ENCODE assay signal across 1 cellular context in the genomic region with DNA sequence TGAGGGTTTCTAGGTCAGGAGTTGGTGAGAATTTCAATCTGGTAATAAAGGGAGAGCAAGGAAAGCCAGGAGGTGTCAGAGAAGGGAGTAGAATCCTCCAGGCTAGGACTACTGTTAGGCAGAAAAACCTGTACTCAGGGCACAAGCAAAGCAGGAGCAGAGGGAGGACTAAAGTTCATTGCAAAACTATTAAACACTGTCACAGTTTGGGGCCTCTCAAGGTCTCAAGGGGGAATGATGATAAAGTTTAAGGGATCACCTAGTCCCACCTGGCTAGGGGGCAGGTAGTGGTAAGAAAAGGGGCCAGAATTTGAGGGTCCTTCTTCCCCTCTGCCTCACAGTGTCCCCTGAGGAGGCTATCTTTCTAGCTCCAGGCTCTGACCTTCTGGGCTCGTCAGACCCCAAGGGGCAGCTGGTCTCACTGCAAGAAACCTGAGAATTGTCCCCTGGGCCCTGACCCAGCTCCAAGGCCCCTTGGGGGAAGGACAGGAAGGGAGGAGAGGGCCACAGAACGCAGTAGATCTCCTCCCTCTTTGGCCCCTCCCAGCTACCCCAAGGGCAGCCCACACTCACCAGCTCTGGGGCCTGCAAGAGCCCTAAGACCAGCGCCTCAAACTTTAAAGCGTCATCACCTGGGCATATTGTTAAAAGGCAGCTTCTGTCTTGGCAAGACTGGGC.
TF ChIP-seq lines count a peak whose summit lies in the region.

No MANE protein-coding gene starts in this region.

TF ChIP-seq in GM12878, 131 proteins besides CTCF, POLR2A, EP300 and RAD21 (continued from another document and continues in another):
- TF ChIP-seq, protein P1, sequence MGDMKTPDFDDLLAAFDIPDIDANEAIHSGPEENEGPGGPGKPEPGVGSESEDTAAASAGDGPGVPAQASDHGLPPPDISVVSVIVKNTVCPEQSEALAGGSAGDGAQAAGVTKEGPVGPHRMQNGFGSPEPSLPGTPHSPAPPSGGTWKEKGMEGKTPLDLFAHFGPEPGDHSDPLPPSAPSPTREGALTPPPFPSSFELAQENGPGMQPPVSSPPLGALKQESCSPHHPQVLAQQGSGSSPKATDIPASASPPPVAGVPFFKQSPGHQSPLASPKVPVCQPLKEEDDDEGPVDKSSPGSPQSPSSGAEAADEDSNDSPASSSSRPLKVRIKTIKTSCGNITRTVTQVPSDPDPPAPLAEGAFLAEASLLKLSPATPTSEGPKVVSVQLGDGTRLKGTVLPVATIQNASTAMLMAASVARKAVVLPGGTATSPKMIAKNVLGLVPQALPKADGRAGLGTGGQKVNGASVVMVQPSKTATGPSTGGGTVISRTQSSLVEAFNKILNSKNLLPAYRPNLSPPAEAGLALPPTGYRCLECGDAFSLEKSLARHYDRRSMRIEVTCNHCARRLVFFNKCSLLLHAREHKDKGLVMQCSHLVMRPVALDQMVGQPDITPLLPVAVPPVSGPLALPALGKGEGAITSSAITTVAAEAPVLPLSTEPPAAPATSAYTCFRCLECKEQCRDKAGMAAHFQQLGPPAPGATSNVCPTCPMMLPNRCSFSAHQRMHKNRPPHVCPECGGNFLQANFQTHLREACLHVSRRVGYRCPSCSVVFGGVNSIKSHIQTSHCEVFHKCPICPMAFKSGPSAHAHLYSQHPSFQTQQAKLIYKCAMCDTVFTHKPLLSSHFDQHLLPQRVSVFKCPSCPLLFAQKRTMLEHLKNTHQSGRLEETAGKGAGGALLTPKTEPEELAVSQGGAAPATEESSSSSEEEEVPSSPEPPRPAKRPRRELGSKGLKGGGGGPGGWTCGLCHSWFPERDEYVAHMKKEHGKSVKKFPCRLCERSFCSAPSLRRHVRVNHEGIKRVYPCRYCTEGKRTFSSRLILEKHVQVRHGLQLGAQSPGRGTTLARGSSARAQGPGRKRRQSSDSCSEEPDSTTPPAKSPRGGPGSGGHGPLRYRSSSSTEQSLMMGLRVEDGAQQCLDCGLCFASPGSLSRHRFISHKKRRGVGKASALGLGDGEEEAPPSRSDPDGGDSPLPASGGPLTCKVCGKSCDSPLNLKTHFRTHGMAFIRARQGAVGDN (IDR thresholded peaks at IDR 0.05) = peak; percentile 91
- no peak for TF ChIP-seq MYC (IDR thresholded peaks at IDR 0.05; ENCODE audit: insufficient read depth, insufficient read length, insufficient replicate concordance, low read length, severe bottlenecking)
- TF ChIP-seq NFIC (IDR thresholded peaks at IDR 0.05; ENCODE audit: low read depth, low read length) = no peak
- TF ChIP-seq IKZF2 (IDR thresholded peaks at IDR 0.05) = peak; percentile 51 to 69; a peak in 3 of 4 replicates
- TF ChIP-seq KAT2A (conservative IDR thresholded peaks at IDR 0.05; ENCODE audit: control insufficient read depth, low read depth, low read length) = no peak
- TF ChIP-seq YBX1 (IDR thresholded peaks at IDR 0.05) = no peak
- no peak for TF ChIP-seq SMC3 (IDR thresholded peaks at IDR 0.05; ENCODE audit: borderline replicate concordance, low read length)
- no peak for TF ChIP-seq LARP7 (IDR thresholded peaks at IDR 0.05)
- TF ChIP-seq NBN (IDR thresholded peaks at IDR 0.05) = no peak
- TF ChIP-seq HDAC2 (IDR thresholded peaks at IDR 0.05) = no peak
- TF ChIP-seq BRCA1 (IDR thresholded peaks at IDR 0.05; ENCODE audit: low read depth, low read length) = no peak
- TF ChIP-seq TARDBP (IDR thresholded peaks at IDR 0.05; ENCODE audit: borderline replicate concordance) = no peak
- TF ChIP-seq BHLHE40 (IDR thresholded peaks at IDR 0.05; ENCODE audit: borderline replicate concordance in 1 of 2, low read depth in 2 of 2, low read length in 1 of 2) = no peak
- TF ChIP-seq, protein P2, sequence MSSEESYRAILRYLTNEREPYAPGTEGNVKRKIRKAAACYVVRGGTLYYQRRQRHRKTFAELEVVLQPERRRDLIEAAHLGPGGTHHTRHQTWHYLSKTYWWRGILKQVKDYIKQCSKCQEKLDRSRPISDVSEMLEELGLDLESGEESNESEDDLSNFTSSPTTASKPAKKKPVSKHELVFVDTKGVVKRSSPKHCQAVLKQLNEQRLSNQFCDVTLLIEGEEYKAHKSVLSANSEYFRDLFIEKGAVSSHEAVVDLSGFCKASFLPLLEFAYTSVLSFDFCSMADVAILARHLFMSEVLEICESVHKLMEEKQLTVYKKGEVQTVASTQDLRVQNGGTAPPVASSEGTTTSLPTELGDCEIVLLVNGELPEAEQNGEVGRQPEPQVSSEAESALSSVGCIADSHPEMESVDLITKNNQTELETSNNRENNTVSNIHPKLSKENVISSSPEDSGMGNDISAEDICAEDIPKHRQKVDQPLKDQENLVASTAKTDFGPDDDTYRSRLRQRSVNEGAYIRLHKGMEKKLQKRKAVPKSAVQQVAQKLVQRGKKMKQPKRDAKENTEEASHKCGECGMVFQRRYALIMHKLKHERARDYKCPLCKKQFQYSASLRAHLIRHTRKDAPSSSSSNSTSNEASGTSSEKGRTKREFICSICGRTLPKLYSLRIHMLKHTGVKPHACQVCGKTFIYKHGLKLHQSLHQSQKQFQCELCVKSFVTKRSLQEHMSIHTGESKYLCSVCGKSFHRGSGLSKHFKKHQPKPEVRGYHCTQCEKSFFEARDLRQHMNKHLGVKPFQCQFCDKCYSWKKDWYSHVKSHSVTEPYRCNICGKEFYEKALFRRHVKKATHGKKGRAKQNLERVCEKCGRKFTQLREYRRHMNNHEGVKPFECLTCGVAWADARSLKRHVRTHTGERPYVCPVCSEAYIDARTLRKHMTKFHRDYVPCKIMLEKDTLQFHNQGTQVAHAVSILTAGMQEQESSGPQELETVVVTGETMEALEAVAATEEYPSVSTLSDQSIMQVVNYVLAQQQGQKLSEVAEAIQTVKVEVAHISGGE (CRISPR knock-in tag; IDR thresholded peaks at IDR 0.05) = no peak
- no peak for TF ChIP-seq ETV6 (conservative IDR thresholded peaks at IDR 0.05 in 1 of 2, IDR thresholded peaks at IDR 0.05 in 1 of 2; ENCODE audit: borderline replicate concordance in 1 of 2, low read depth in 1 of 2)
- peak; percentile 88 for TF ChIP-seq NR2F1 (conservative IDR thresholded peaks at IDR 0.05)
- TF ChIP-seq, protein P3, sequence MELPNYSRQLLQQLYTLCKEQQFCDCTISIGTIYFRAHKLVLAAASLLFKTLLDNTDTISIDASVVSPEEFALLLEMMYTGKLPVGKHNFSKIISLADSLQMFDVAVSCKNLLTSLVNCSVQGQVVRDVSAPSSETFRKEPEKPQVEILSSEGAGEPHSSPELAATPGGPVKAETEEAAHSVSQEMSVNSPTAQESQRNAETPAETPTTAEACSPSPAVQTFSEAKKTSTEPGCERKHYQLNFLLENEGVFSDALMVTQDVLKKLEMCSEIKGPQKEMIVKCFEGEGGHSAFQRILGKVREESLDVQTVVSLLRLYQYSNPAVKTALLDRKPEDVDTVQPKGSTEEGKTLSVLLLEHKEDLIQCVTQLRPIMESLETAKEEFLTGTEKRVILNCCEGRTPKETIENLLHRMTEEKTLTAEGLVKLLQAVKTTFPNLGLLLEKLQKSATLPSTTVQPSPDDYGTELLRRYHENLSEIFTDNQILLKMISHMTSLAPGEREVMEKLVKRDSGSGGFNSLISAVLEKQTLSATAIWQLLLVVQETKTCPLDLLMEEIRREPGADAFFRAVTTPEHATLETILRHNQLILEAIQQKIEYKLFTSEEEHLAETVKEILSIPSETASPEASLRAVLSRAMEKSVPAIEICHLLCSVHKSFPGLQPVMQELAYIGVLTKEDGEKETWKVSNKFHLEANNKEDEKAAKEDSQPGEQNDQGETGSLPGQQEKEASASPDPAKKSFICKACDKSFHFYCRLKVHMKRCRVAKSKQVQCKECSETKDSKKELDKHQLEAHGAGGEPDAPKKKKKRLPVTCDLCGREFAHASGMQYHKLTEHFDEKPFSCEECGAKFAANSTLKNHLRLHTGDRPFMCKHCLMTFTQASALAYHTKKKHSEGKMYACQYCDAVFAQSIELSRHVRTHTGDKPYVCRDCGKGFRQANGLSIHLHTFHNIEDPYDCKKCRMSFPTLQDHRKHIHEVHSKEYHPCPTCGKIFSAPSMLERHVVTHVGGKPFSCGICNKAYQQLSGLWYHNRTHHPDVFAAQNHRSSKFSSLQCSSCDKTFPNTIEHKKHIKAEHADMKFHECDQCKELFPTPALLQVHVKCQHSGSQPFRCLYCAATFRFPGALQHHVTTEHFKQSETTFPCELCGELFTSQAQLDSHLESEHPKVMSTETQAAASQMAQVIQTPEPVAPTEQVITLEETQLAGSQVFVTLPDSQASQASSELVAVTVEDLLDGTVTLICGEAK (IDR thresholded peaks at IDR 0.05; ENCODE audit: borderline replicate concordance) = no peak
- TF ChIP-seq ZBED1 (IDR thresholded peaks at IDR 0.05; ENCODE audit: borderline replicate concordance) = no peak
- TF ChIP-seq STAT3 (IDR thresholded peaks at IDR 0.05; ENCODE audit: low read depth, low read length) = no peak
- TF ChIP-seq GATAD2B (conservative IDR thresholded peaks at IDR 0.05; ENCODE audit: low read depth) = 0 out of 2 replicates have a peak, but pooled peaks have one; percentile 27
- no peak for TF ChIP-seq STAT1 (conservative IDR thresholded peaks at IDR 0.05)
- TF ChIP-seq RFX5 (IDR thresholded peaks at IDR 0.05; ENCODE audit: low read depth, low read length) = no peak
- TF ChIP-seq FOXK2 (IDR thresholded peaks at IDR 0.05) = no peak
- no peak for TF ChIP-seq ATF7 (IDR thresholded peaks at IDR 0.05; ENCODE audit: low read depth)
- TF ChIP-seq, protein P4, sequence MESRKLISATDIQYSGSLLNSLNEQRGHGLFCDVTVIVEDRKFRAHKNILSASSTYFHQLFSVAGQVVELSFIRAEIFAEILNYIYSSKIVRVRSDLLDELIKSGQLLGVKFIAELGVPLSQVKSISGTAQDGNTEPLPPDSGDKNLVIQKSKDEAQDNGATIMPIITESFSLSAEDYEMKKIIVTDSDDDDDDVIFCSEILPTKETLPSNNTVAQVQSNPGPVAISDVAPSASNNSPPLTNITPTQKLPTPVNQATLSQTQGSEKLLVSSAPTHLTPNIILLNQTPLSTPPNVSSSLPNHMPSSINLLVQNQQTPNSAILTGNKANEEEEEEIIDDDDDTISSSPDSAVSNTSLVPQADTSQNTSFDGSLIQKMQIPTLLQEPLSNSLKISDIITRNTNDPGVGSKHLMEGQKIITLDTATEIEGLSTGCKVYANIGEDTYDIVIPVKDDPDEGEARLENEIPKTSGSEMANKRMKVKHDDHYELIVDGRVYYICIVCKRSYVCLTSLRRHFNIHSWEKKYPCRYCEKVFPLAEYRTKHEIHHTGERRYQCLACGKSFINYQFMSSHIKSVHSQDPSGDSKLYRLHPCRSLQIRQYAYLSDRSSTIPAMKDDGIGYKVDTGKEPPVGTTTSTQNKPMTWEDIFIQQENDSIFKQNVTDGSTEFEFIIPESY (IDR thresholded peaks at IDR 0.05) = no peak
- TF ChIP-seq RB1 (IDR thresholded peaks at IDR 0.05; ENCODE audit: borderline replicate concordance) = 0 out of 2 replicates have a peak, but pooled peaks have one; percentile 11
- TF ChIP-seq, protein P5, sequence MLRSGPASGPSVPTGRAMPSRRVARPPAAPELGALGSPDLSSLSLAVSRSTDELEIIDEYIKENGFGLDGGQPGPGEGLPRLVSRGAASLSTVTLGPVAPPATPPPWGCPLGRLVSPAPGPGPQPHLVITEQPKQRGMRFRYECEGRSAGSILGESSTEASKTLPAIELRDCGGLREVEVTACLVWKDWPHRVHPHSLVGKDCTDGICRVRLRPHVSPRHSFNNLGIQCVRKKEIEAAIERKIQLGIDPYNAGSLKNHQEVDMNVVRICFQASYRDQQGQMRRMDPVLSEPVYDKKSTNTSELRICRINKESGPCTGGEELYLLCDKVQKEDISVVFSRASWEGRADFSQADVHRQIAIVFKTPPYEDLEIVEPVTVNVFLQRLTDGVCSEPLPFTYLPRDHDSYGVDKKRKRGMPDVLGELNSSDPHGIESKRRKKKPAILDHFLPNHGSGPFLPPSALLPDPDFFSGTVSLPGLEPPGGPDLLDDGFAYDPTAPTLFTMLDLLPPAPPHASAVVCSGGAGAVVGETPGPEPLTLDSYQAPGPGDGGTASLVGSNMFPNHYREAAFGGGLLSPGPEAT (IDR thresholded peaks at IDR 0.05; ENCODE audit: low read depth) = no peak
- TF ChIP-seq, protein P6, sequence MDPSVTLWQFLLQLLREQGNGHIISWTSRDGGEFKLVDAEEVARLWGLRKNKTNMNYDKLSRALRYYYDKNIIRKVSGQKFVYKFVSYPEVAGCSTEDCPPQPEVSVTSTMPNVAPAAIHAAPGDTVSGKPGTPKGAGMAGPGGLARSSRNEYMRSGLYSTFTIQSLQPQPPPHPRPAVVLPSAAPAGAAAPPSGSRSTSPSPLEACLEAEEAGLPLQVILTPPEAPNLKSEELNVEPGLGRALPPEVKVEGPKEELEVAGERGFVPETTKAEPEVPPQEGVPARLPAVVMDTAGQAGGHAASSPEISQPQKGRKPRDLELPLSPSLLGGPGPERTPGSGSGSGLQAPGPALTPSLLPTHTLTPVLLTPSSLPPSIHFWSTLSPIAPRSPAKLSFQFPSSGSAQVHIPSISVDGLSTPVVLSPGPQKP (IDR thresholded peaks at IDR 0.05; ENCODE audit: low read depth, low read length) = no peak
- TF ChIP-seq HDAC6 (IDR thresholded peaks at IDR 0.05; ENCODE audit: unreplicated experiment) = no peak
- TF ChIP-seq MEF2B (IDR thresholded peaks at IDR 0.05; ENCODE audit: partially characterized antibody, poor library complexity, severe bottlenecking) = peak; percentile 90
- no peak for TF ChIP-seq DPF2 (IDR thresholded peaks at IDR 0.05)
- TF ChIP-seq, protein P7, sequence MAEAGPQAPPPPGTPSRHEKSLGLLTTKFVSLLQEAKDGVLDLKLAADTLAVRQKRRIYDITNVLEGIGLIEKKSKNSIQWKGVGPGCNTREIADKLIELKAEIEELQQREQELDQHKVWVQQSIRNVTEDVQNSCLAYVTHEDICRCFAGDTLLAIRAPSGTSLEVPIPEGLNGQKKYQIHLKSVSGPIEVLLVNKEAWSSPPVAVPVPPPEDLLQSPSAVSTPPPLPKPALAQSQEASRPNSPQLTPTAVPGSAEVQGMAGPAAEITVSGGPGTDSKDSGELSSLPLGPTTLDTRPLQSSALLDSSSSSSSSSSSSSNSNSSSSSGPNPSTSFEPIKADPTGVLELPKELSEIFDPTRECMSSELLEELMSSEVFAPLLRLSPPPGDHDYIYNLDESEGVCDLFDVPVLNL (IDR thresholded peaks at IDR 0.05; ENCODE audit: low read depth, low read length) = no peak
- no peak for TF ChIP-seq CHD2 (IDR thresholded peaks at IDR 0.05; ENCODE audit: borderline replicate concordance, low read depth, low read length)
- TF ChIP-seq, protein P8, sequence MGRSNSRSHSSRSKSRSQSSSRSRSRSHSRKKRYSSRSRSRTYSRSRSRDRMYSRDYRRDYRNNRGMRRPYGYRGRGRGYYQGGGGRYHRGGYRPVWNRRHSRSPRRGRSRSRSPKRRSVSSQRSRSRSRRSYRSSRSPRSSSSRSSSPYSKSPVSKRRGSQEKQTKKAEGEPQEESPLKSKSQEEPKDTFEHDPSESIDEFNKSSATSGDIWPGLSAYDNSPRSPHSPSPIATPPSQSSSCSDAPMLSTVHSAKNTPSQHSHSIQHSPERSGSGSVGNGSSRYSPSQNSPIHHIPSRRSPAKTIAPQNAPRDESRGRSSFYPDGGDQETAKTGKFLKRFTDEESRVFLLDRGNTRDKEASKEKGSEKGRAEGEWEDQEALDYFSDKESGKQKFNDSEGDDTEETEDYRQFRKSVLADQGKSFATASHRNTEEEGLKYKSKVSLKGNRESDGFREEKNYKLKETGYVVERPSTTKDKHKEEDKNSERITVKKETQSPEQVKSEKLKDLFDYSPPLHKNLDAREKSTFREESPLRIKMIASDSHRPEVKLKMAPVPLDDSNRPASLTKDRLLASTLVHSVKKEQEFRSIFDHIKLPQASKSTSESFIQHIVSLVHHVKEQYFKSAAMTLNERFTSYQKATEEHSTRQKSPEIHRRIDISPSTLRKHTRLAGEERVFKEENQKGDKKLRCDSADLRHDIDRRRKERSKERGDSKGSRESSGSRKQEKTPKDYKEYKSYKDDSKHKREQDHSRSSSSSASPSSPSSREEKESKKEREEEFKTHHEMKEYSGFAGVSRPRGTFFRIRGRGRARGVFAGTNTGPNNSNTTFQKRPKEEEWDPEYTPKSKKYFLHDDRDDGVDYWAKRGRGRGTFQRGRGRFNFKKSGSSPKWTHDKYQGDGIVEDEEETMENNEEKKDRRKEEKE (IDR thresholded peaks at IDR 0.05) = no peak
